21 cellular contexts compared by ENCODE assay signal in the genomic region with DNA sequence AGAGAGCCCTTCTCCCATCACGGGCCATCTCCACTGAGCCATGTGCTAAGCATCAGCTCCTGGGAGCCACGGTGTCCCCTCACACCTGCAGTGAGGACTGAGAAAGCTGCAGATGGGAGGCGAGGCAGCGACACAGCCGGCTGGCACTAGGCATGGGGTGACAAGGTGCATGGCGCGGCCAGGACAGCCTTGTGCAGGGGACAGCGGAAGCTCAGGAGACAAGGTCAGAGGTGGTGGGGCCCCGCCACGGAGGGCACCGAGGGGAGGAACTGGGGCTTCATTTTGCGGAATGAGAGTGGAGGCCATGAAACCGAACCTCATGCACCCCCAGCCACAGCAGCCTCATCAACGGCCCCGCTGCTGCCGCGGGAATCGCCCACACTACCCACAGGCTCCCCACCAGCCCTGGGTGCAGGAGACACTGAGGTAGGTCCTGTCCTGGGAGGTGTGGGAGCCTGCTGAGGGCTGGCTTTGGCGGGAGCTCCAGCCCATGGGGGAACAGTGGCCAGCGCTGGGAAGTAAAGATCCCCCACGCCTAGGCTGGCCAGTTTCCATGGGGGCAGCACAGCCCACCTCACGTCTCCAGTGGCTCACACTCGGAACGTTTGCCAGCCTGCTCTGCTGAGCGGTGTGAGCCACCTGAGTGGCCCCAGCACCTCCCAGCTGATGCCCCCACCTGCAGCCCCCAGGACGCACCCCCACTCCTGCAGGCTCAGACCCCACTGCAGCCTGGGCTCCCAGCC.
"Had no signal": no experiment of that assay in that cellular context is flagged by ENCODE, and none has a peak within 500 bp of the region (broad histone marks: within the 10 kb centered on the region; RNA-seq: fewer than 3 reads in every experiment).

No MANE protein-coding gene starts in this region.

- H3K27ac ChIP-seq: cardiac muscle cell, thoracic aorta, upper lobe of left lung had no signal

- H3K36me3 ChIP-seq: cardiac muscle cell, thoracic aorta, upper lobe of left lung had no signal

- FAIRE-seq: endometrium had no signal

- ATAC-seq: activated CD4-positive, alpha-beta T cell treated with anti-CD3 and anti-CD28 coated beads for 36 hours; activated T-cell treated with anti-CD3 and anti-CD28 coated beads, Interleukin-2, amount 50 U/mL, for 4 hours; left ventricle myocardium superior; sciatic nerve had no signal

- H3K4me3 ChIP-seq: cardiac muscle cell, smooth muscle cell, thoracic aorta, upper lobe of left lung had no signal

- H3K27me3 ChIP-seq: cardiac muscle cell, upper lobe of left lung had no signal

- DNase-seq: activated B cell treated with CpG ODN at 0.5 μM for 24 hours; activated CD4-positive, alpha-beta T cell treated with anti-CD3 and anti-CD28 coated beads for 36 hours; activated CD4-positive, alpha-beta T cell treated with anti-CD3 and anti-CD28 coated beads, Interleukin-2, amount 50 U/mL, for 4 hours; activated CD8-positive, alpha-beta memory T cell treated with anti-CD3 and anti-CD28 coated beads for 24 hours; activated CD8-positive, alpha-beta memory T cell treated with anti-CD3 and anti-CD28 coated beads, Interleukin-2, amount 50 U/mL, for 4 hours; activated naive CD4-positive, alpha-beta T cell treated with anti-CD3 and anti-CD28 coated beads for 36 hours; activated T-cell treated with anti-CD3 and anti-CD28 coated beads, Interleukin-2, amount 50 U/mL, for 4 hours; amygdala; effector CD4-positive, alpha-beta T cell; foreskin fibroblast; left ventricle myocardium superior; stimulated activated CD4-positive, alpha-beta T cell treated with anti-CD3 and anti-CD28 coated beads, Interleukin-2, amount 100 ng/mL, for 48 hours; stimulated activated CD8-positive, alpha-beta memory T cell treated with anti-CD3 and anti-CD28 coated beads, Interleukin-4, amount 100 ng/mL, for 48 hours; stimulated activated naive CD4-positive, alpha-beta T cell; T1000 had no signal

- H3K9me3 ChIP-seq: thoracic aorta, upper lobe of left lung had no signal
